16 cellular contexts compared by ENCODE assay signal in the genomic region with DNA sequence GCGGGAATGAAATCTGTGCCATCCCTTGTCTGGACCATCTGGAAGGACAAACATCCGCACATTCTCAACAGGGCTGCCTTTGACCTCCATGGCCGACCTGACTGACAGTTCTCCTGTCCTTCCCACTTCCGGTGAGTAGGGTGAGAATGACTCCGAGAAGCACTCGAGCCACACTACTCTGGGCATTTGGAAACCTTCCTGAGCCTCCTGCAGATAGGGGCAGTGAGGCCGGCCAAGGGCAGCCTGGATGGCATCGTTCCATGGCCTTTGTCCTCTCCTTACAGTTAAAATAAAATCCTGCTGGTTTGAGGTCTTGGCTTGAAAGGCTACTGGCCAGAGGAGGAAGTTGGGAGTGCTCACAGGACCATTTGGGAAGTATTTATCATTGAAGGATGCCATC.
DNase-seq lines count a peak whose midpoint lies in the region; ATAC-seq and TF ChIP-seq lines count a peak whose summit lies in the region.
"Had no signal": no experiment of that assay in that cellular context is flagged by ENCODE, and none has a peak within 500 bp of the region (broad histone marks: within the 10 kb centered on the region; RNA-seq: fewer than 3 reads in every experiment).

No MANE protein-coding gene starts in this region.

- H3K9me3 ChIP-seq in adrenal gland (replicated peaks in 1 of 3) (no peaks in the 10 kb centered on the region), neuronal stem cell (replicated peaks in 1 of 2; ENCODE audit: control insufficient read depth in 2 of 2, insufficient read depth in 1 of 2, low read depth in 1 of 2, low read length in 2 of 2) (no peaks in the 10 kb centered on the region)

- H2AK5ac ChIP-seq in neuronal stem cell (ENCODE audit: low read depth, low read length) = peak overlapping the region; percentile 56

- H3K9ac ChIP-seq in neuronal stem cell (ENCODE audit: low read depth, low read length, poor library complexity) = no peak overlapping the region
- H3K9ac ChIP-seq: GM23248 had no signal

- H3K4me2 ChIP-seq in neuronal stem cell (ENCODE audit: insufficient read depth, low read length, poor library complexity, severe bottlenecking) = no peak overlapping the region

- no peak for TF ChIP-seq CTCF in adrenal gland (IDR thresholded peaks at IDR 0.05)

- H2AFZ ChIP-seq in neuronal stem cell (ENCODE audit: low read length) = no peak overlapping the region
- H2AFZ ChIP-seq: GM23248 had no signal

- H3K18ac ChIP-seq in neuronal stem cell (ENCODE audit: low read length) = peak overlapping the region; percentile 62

- peak overlapping the region; percentile 66 for H2BK12ac ChIP-seq in neuronal stem cell (ENCODE audit: low read length)

- H4K8ac ChIP-seq in neuronal stem cell (ENCODE audit: low read depth, low read length) = no peak overlapping the region

- H3K27ac ChIP-seq in adrenal gland (peak overlapping the region in 1 of 5 donors; percentile 25), caudate nucleus (ENCODE audit: low read depth, low read length) (peak overlapping the region; percentile 75), neuronal stem cell (replicated peaks; ENCODE audit: low read length) (no peak overlapping the region)
- H3K27ac ChIP-seq: GM23248 had no signal

- DNase-seq in adrenal gland (peak in 6 of 7 donors; percentile 49 to 81 (median 73)), caudate nucleus (lab: John Stamatoyannopoulos, UW) (no peak), left ventricle myocardium superior (no peak), neuronal stem cell (ENCODE audit: low spot score) (no peak), HK-2 (ENCODE audit: unreplicated experiment) (no peak), NCI-H774 (lab: John Stamatoyannopoulos, UW) (no peak), DMS153 (lab: John Stamatoyannopoulos, UW) (no peak)
- no peak for DNase-seq in activated CD4-positive, alpha-beta T cell treated with anti-CD3 and anti-CD28 coated beads, Interleukin-2, amount 50 U/mL, for 1 hour
- DNase-seq: C1 segment of cervical spinal cord; Calu3; CD4-positive, alpha-beta T cell; DMS 273 treated with DMSO at 0.1 percent for 48 hours; DMS79 treated with DMSO at 0.1 percent for 48 hours; EL; GM23248; H7 had no signal

- intact Hi-C loops in adrenal gland (cut with DNase I) = no loop called here
- intact Hi-C loops in left ventricle myocardium superior (cut with micrococcal nuclease) = loop anchor here (10.0 kb wide), 1 partner anchor 61 kb away; no protein-coding TSS in a partner anchor

- H3K4me1 ChIP-seq in adrenal gland (replicated peaks in 1 of 2) (peaks cover 3 to 6% of the 10 kb centered on the region in 2 donors), neuronal stem cell (ENCODE audit: control insufficient read depth in 2 of 2, insufficient read depth in 1 of 2, low read depth in 1 of 2, low read length in 2 of 2) (peaks cover 27 to 41% of the 10 kb centered on the region in 2 donors)

- H3K27me3 ChIP-seq in adrenal gland (no peaks in the 10 kb centered on the region), neuronal stem cell (ENCODE audit: control insufficient read depth in 3 of 3, insufficient read depth in 3 of 3, low read depth in 1 of 3, low read length in 3 of 3) (no peaks in the 10 kb centered on the region)

- no peak overlapping the region for H3K23ac ChIP-seq in neuronal stem cell (ENCODE audit: low read depth, low read length, poor library complexity)

- H2BK120ac ChIP-seq in neuronal stem cell (ENCODE audit: low read depth, low read length) = peak overlapping the region; percentile 7

- no peak overlapping the region for H4K91ac ChIP-seq in neuronal stem cell (ENCODE audit: low read depth, low read length, poor library complexity)

- no peak overlapping the region for H3K4ac ChIP-seq in neuronal stem cell (ENCODE audit: low read length)

- H3K36me3 ChIP-seq in adrenal gland (replicated peaks in 1 of 2) (no peaks in the 10 kb centered on the region), neuronal stem cell (replicated peaks in 1 of 2; ENCODE audit: control insufficient read depth in 2 of 2, insufficient read depth in 2 of 2, low read length in 2 of 2) (no peaks in the 10 kb centered on the region)

- 34 to 62% (median 51%) methylated on average over 6 to 8 of the region's 8 CpGs for WGBS in adrenal gland, 4 donors
- no CpG with 5 or more reads among the region's 8 CpGs for WGBS in neuronal stem cell (ENCODE audit: extremely low coverage in 2 of 2, insufficient read length in 2 of 2, insufficient replicate concordance in 1 of 2), 2 donors

- H2BK5ac ChIP-seq in neuronal stem cell (ENCODE audit: low read length) = peak overlapping the region; percentile 40

- H3K4me3 ChIP-seq in adrenal gland = no peak overlapping the region
- H3K4me3 ChIP-seq in neuronal stem cell (ENCODE audit: low read length in 2 of 2) = no peak overlapping the region
- H3K4me3 ChIP-seq: GM23248 had no signal

- H3K14ac ChIP-seq in neuronal stem cell (ENCODE audit: low read length) = no peak overlapping the region

- ATAC-seq in left ventricle myocardium superior = peak; percentile 10

- no peaks in the 10 kb centered on the region for H3K79me1 ChIP-seq in neuronal stem cell (ENCODE audit: low read depth, low read length)

- no peak for TF ChIP-seq POLR2A in adrenal gland (IDR thresholded peaks at IDR 0.05)

- H2BK15ac ChIP-seq in neuronal stem cell (ENCODE audit: low read length) = peak overlapping the region; percentile 87

Comparison
In these comparisons a context has a peak if more than half of its experiments do, and no peak if none do; other contexts are left out.
1. DNase-seq: peak in adrenal gland (6 of 7); none in caudate nucleus (0 of 61), left ventricle myocardium superior (single experiment), neuronal stem cell (single experiment), HK-2 (single experiment), NCI-H774 (single experiment), activated CD4-positive, alpha-beta T cell treated with anti-CD3 and anti-CD28 coated beads, Interleukin-2, amount 50 U/mL, for 1 hour (single experiment) and DMS153 (single experiment).